ENCODE assay signal across 1 cellular context in genomic region chr10:29322918-29323317, GRCh38.
TF ChIP-seq lines count a peak whose summit lies in the region.

No MANE protein-coding gene starts in this region.

TF ChIP-seq in H1, 55 proteins besides CTCF, POLR2A, EP300 and RAD21:
- TF ChIP-seq FOSL1 (IDR thresholded peaks at IDR 0.05; ENCODE audit: insufficient read depth, low read depth, low read length) (no peak), CTBP2 (IDR thresholded peaks at IDR 0.05; ENCODE audit: borderline replicate concordance, insufficient read depth, insufficient read length, low read length) (no peak), ZNF274 (IDR thresholded peaks at IDR 0.05; ENCODE audit: borderline replicate concordance, extremely low read depth, low read length) (no peak), HDAC6 (IDR thresholded peaks at IDR 0.05; ENCODE audit: low read depth, low read length) (no peak), TAF1 (IDR thresholded peaks at IDR 0.05; ENCODE audit: low read depth, low read length) (no peak), KDM1A (IDR thresholded peaks at IDR 0.05; ENCODE audit: borderline replicate concordance, low read length) (no peak), BACH1 (IDR thresholded peaks at IDR 0.05; ENCODE audit: low read length) (no peak), EGR1 (IDR thresholded peaks at IDR 0.05; ENCODE audit: borderline replicate concordance, low read depth, low read length) (no peak), USF2 (IDR thresholded peaks at IDR 0.05; ENCODE audit: low read length) (no peak), GTF2F1 (IDR thresholded peaks at IDR 0.05; ENCODE audit: borderline replicate concordance, low read depth, low read length) (no peak), CHD1 (IDR thresholded peaks at IDR 0.05; ENCODE audit: low read depth, low read length) (no peak), ATF3 (IDR thresholded peaks at IDR 0.05; ENCODE audit: insufficient read depth, low read depth, low read length) (no peak), E2F6 (IDR thresholded peaks at IDR 0.05) (no peak), TAF7 (optimal IDR thresholded peaks at IDR 0.05; ENCODE audit: borderline replicate concordance, low read depth, low read length) (no peak), BCL11A (IDR thresholded peaks at IDR 0.05; ENCODE audit: low read depth in 2 of 2, low read length in 2 of 2) (no peak), PHF8 (conservative IDR thresholded peaks at IDR 0.05; ENCODE audit: low read depth, low read length) (no peak), POLR2AphosphoS5 (IDR thresholded peaks at IDR 0.05; ENCODE audit: low read depth, low read length) (no peak), RFX5 (IDR thresholded peaks at IDR 0.05; ENCODE audit: borderline replicate concordance, low read depth, low read length) (no peak)
